ENCODE assay signal across 17 cellular contexts in genomic region chr15:62932436-62932835, GRCh38.
DNase-seq lines count a peak whose midpoint lies in the region; ATAC-seq and TF ChIP-seq lines count a peak whose summit lies in the region.
"Had no signal": no experiment of that assay in that cellular context is flagged by ENCODE, and none has a peak within 500 bp of the region (broad histone marks: within the 10 kb centered on the region; RNA-seq: fewer than 3 reads in every experiment).

No MANE protein-coding gene starts in this region.

- no peak overlapping the region for H4K12ac ChIP-seq in trophoblast cell (ENCODE audit: low read depth, low read length)

- H3K4me3 ChIP-seq in trophoblast cell (ENCODE audit: low read depth, low read length), result no peak overlapping the region
- H3K4me3 ChIP-seq: BLaER1 treated with 17β-estradiol and CSF1 and Interleukin-3, amounts not matched to agents 10 nM and 100 nM; suprapubic skin had no signal

- TF ChIP-seq CTCF in CD14-positive monocyte (IDR thresholded peaks at IDR 0.05), result no peak

- ATAC-seq in HG03378 (IDR thresholded peaks at IDR 0.05; ENCODE audit: unreplicated experiment) (no peak), GM21529 (IDR thresholded peaks at IDR 0.05; ENCODE audit: unreplicated experiment) (no peak), GM18517 (IDR thresholded peaks at IDR 0.05; ENCODE audit: unreplicated experiment) (no peak), GM19035 (IDR thresholded peaks at IDR 0.05; ENCODE audit: unreplicated experiment) (no peak)
- ATAC-seq: activated T-helper 17 cell treated with anti-CD3 and anti-CD28 coated beads, Interleukin-2, amount 50 U/mL, for 72 hours; right cardiac atrium had no signal

- intact Hi-C loops in CD14-positive monocyte (cut with micrococcal nuclease), result no loop called here

- H3K4me2 ChIP-seq in trophoblast cell (ENCODE audit: low read length), result no peak overlapping the region

- no peak overlapping the region for H4K8ac ChIP-seq in trophoblast cell (ENCODE audit: low read depth, low read length)

- H3K27ac Mint-ChIP-seq in CD14-positive monocyte, result peak overlapping the region in 4 of 7 donors; percentile 72 to 81 (median 74)
- H3K27ac Mint-ChIP-seq: activated T-helper 17 cell treated with anti-CD3 and anti-CD28 coated beads, Interleukin-2, amount 50 U/mL, for 72 hours had no signal

- peaks cover 33% of the 10 kb centered on the region for H3K79me1 ChIP-seq in trophoblast cell (ENCODE audit: low read length)

- H3K36me3 Mint-ChIP-seq in CD14-positive monocyte, result no peaks in the 10 kb centered on the region

- H3K9me3 Mint-ChIP-seq in CD14-positive monocyte, result peaks cover 0 to 2% (median 0%) of the 10 kb centered on the region in 7 donors
- H3K9me3 Mint-ChIP-seq: activated T-helper 17 cell treated with anti-CD3 and anti-CD28 coated beads, Interleukin-2, amount 50 U/mL, for 72 hours had no signal

- H4K91ac ChIP-seq in trophoblast cell (ENCODE audit: low read depth, low read length), result peak overlapping the region; percentile 74

- no peaks in the 10 kb centered on the region for H3K36me3 ChIP-seq in trophoblast cell (ENCODE audit: control insufficient read depth in 1 of 2, insufficient read depth in 2 of 2, low read length in 2 of 2)
- H3K36me3 ChIP-seq: BLaER1 treated with 17β-estradiol and CSF1 and Interleukin-3, amounts not matched to agents 10 nM and 100 nM; suprapubic skin; WERI-Rb-1 had no signal

- peaks cover 3 to 10% (median 4%) of the 10 kb centered on the region in 3 donors for H3K27me3 Mint-ChIP-seq in CD14-positive monocyte (ENCODE audit: low read depth in 3 of 3)

- H3K9ac ChIP-seq in trophoblast cell (ENCODE audit: low read length), result no peak overlapping the region

- H2BK12ac ChIP-seq in trophoblast cell (ENCODE audit: low read length), result no peak overlapping the region

- no peak overlapping the region for H2AFZ ChIP-seq in trophoblast cell (ENCODE audit: insufficient read depth, low read length, poor library complexity)

- H2BK120ac ChIP-seq in trophoblast cell (ENCODE audit: insufficient read depth, low read length, poor library complexity), result peak overlapping the region; percentile 55

- no peak overlapping the region for H3K18ac ChIP-seq in trophoblast cell (ENCODE audit: low read length)

- H3K4me1 Mint-ChIP-seq in CD14-positive monocyte, result peaks cover 35% of the 10 kb centered on the region
- H3K4me1 Mint-ChIP-seq: activated T-helper 17 cell treated with anti-CD3 and anti-CD28 coated beads, Interleukin-2, amount 50 U/mL, for 72 hours had no signal

- H2BK5ac ChIP-seq in trophoblast cell (ENCODE audit: low read depth, low read length, poor library complexity), result no peak overlapping the region

- no peak overlapping the region for H3K27ac ChIP-seq in trophoblast cell (ENCODE audit: low read depth, low read length)
- H3K27ac ChIP-seq: suprapubic skin, WERI-Rb-1 had no signal

- H3K4me3 Mint-ChIP-seq in CD14-positive monocyte, result no peak overlapping the region
- H3K4me3 Mint-ChIP-seq: activated T-helper 17 cell treated with anti-CD3 and anti-CD28 coated beads, Interleukin-2, amount 50 U/mL, for 72 hours had no signal

- no peaks in the 10 kb centered on the region for H3K9me3 ChIP-seq in trophoblast cell (ENCODE audit: insufficient read depth, low read depth, low read length)
- H3K9me3 ChIP-seq: BLaER1 treated with 17β-estradiol and CSF1 and Interleukin-3, amounts not matched to agents 10 nM and 100 nM; suprapubic skin had no signal

- H3K27me3 ChIP-seq in trophoblast cell (ENCODE audit: insufficient read depth, low read length), result no peaks in the 10 kb centered on the region
- H3K27me3 ChIP-seq: BLaER1 treated with 17β-estradiol and CSF1 and Interleukin-3, amounts not matched to agents 10 nM and 100 nM; suprapubic skin had no signal

- no peak overlapping the region for H3K4ac ChIP-seq in trophoblast cell (ENCODE audit: low read depth, low read length)

- no peak overlapping the region for H3K14ac ChIP-seq in trophoblast cell (ENCODE audit: low read length)

- H3K79me2 ChIP-seq in trophoblast cell (ENCODE audit: control insufficient read depth, insufficient read depth, low read length, poor library complexity), result no peaks in the 10 kb centered on the region

- no peak overlapping the region for H3K23ac ChIP-seq in trophoblast cell (ENCODE audit: low read length)

- no CpG with 5 or more reads among the region's 1 CpG for WGBS in trophoblast cell (ENCODE audit: extremely low coverage, insufficient coverage, insufficient read length)

- peaks cover 8 to 13% of the 10 kb centered on the region in 2 experiments for H3K4me1 ChIP-seq in trophoblast cell (ENCODE audit: control insufficient read depth in 1 of 2, insufficient read depth in 2 of 2, low read length in 2 of 2)

- DNase-seq in CD14-positive monocyte (ENCODE audit: low spot score) (no peak), NCI-H226 (peak; percentile 45), dedifferentiated amniotic fluid mesenchymal stem cell (ENCODE audit: extremely low spot score) (peak; percentile 77), trophoblast cell (peak in 1 of 2 donors; percentile 67)
- DNase-seq: DMS 273 treated with DMSO at 0.1 percent for 48 hours; NCI-H1105 treated with DMSO at 0.1 percent for 48 hours; NCI-H748 treated with DMSO at 0.1 percent for 48 hours; right cardiac atrium; stimulated activated CD4-positive, alpha-beta T cell treated with anti-CD3 and anti-CD28 coated beads, Interleukin-2, amount 100 ng/mL, for 24 hours; WERI-Rb-1 had no signal

- H2AK5ac ChIP-seq in trophoblast cell (ENCODE audit: low read length), result no peak overlapping the region
